Comparison of ENCODE assay signal across 25 cellular contexts in the genomic region with DNA sequence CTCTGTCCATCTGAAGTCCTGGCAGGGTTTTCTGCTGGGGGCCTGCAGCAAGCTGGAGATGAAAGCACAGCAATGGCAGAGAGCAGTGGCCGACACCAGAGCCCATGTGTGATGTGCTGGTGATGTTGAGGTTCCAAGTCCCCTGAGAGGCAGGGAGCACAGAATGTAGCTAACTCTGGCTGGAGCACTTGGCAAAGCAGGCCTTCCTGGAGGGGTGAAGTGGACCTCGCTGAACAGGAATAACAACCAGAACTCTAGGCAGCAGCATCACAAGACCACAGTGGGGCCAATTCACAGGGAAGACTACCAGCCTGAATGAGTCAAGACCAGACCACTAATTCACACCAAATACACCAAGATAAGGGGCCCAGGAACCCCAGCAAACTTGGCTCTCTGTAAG. TPM values are rescaled to one million over a fixed set of nuclear protein-coding genes. Genes with fewer than 3 reads are reported as not detected.
"Had no signal": no experiment of that assay in that cellular context is flagged by ENCODE, and none has a peak within 500 bp of the region (broad histone marks: within the 10 kb centered on the region; RNA-seq: fewer than 3 reads in every experiment).

No MANE protein-coding gene starts in this region.

- FAIRE-seq: frontal cortex had no signal

- H3K27ac ChIP-seq: coronary artery, heart left ventricle, right atrium auricular region, sigmoid colon, skin epidermis, tibial artery, upper lobe of left lung, uterus had no signal

- H3K9me3 ChIP-seq: mucosa of descending colon, right atrium auricular region, sigmoid colon, tibial artery, upper lobe of left lung, uterus had no signal

- DNase-seq: effector CD4-positive, alpha-beta T cell; heart left ventricle; hippocampal formation; kidney glomerular epithelial cell; mucosa of descending colon; naive thymus-derived CD8-positive, alpha-beta T cell; posterior cingulate gyrus; sigmoid colon; stimulated activated CD4-positive, alpha-beta T cell treated with anti-CD3 and anti-CD28 coated beads, Interleukin-12 subunit alpha, Interleukin-12 subunit beta, amount 100 ng/mL, for 4 hours; stimulated activated naive CD8-positive, alpha-beta T cell treated with anti-CD3 and anti-CD28 coated beads, Interleukin-15, Interleukin-2, amounts not matched to agents 100 U/mL and 50 U/mL, for 24 hours; tibial artery; upper lobe of left lung; uterus had no signal

- H3K36me3 Mint-ChIP-seq: naive thymus-derived CD8-positive, alpha-beta T cell had no signal

- H3K27me3 Mint-ChIP-seq: naive thymus-derived CD8-positive, alpha-beta T cell had no signal

- H3K4me1 ChIP-seq: heart left ventricle, right atrium auricular region, sigmoid colon, tibial artery, upper lobe of left lung, uterus had no signal

- ATAC-seq: heart left ventricle; mucosa of descending colon; naive thymus-derived CD8-positive, alpha-beta T cell; stimulated activated naive CD8-positive, alpha-beta T cell treated with anti-CD3 and anti-CD28 coated beads, Interleukin-15, Interleukin-2, amounts not matched to agents 100 U/mL and 50 U/mL, for 24 hours had no signal

- H3K4me3 Mint-ChIP-seq: naive thymus-derived CD8-positive, alpha-beta T cell had no signal

- H3K4me3 ChIP-seq: coronary artery, heart left ventricle, mucosa of descending colon, right atrium auricular region, sigmoid colon, skin epidermis, tibial artery, upper lobe of left lung, uterus had no signal

- H3K27me3 ChIP-seq: heart left ventricle, right atrium auricular region, sigmoid colon, tibial artery, upper lobe of left lung, uterus had no signal

- H3K36me3 ChIP-seq: heart left ventricle, right atrium auricular region, sigmoid colon, tibial artery, upper lobe of left lung, uterus had no signal

- H3K9me3 Mint-ChIP-seq: naive thymus-derived CD8-positive, alpha-beta T cell had no signal

RNA-seq across cellular contexts. Expression of a gene that starts 22.8 kb away (rescaled TPM):
- total RNA-seq: dermis microvascular lymphatic vessel endothelial cell; fibroblast of lung; frontal cortex; glomerular endothelial cell; heart left ventricle; liver; lung microvascular endothelial cell; mucosa of descending colon; naive thymus-derived CD8-positive, alpha-beta T cell; osteocyte; right atrium auricular region; sigmoid colon; temporal lobe; uterus had no signal
- polyA plus RNA-seq: fibroblast of lung; heart left ventricle; liver; naive thymus-derived CD8-positive, alpha-beta T cell; neural cell; sigmoid colon had no signal
